ENCODE assay signal across 1 cellular context in genomic region chr3:15319575-15319974, GRCh38.
TF ChIP-seq lines count a peak whose summit lies in the region.

No MANE protein-coding gene starts in this region.

TF ChIP-seq in SK-N-SH, 30 proteins besides CTCF, POLR2A, EP300 and RAD21 (continued from another document):
- no peak for TF ChIP-seq REST (IDR thresholded peaks at IDR 0.05; ENCODE audit: low read depth, low read length)
- TF ChIP-seq IRF3 (IDR thresholded peaks at IDR 0.05; ENCODE audit: low read depth, low read length): no peak
- TF ChIP-seq USF2 (IDR thresholded peaks at IDR 0.05; ENCODE audit: borderline replicate concordance, low read depth, low read length): no peak
- no peak for TF ChIP-seq ZBTB33 (IDR thresholded peaks at IDR 0.05; ENCODE audit: borderline replicate concordance, low read depth)
- no peak for TF ChIP-seq JUND (IDR thresholded peaks at IDR 0.05)
- TF ChIP-seq TEAD4 (IDR thresholded peaks at IDR 0.05; ENCODE audit: borderline replicate concordance, insufficient read depth): no peak
- no peak for TF ChIP-seq POLR2AphosphoS5 (IDR thresholded peaks at IDR 0.05; ENCODE audit: low read depth, low read length)
- TF ChIP-seq FOXJ3 (CRISPR knock-in tag; IDR thresholded peaks at IDR 0.05): no peak
- TF ChIP-seq GATA2 (CRISPR knock-in tag; IDR thresholded peaks at IDR 0.05): no peak
- no peak for TF ChIP-seq EZH2phosphoT487 (IDR thresholded peaks at IDR 0.05; ENCODE audit: borderline replicate concordance, low read depth)
